Comparison of ENCODE assay signal across 13 cellular contexts in genomic region chr3:121916189-121916588, GRCh38.
"Had no signal": no experiment of that assay in that cellular context is flagged by ENCODE, and none has a peak within 500 bp of the region (broad histone marks: within the 10 kb centered on the region; RNA-seq: fewer than 3 reads in every experiment).

No MANE protein-coding gene starts in this region.

- DNase-seq: activated CD4-positive, CD25-positive, alpha-beta regulatory T cell treated with anti-CD3 and anti-CD28 coated beads, Interleukin-2, amount 50 U/mL, for 72 hours; activated naive CD4-positive, alpha-beta T cell treated with anti-CD3 and anti-CD28 coated beads, Interleukin-2, amount 50 U/mL, for 16 hours; adrenal gland; effector memory CD4-positive, alpha-beta T cell; foreskin fibroblast; left cardiac atrium; lower lobe of right lung; nephron progenitor cell; psoas muscle; sigmoid colon; stimulated activated CD4-positive, alpha-beta T cell treated with anti-CD3 and anti-CD28 coated beads, Interleukin-2, amount 100 ng/mL, for 24 hours; T-helper 1 cell; T1000 had no signal

- ATAC-seq: left cardiac atrium, lower lobe of right lung, psoas muscle had no signal
